ENCODE assay signal across 8 cellular contexts in genomic region chr6:18501313-18502013, GRCh38.
A peak's percentile ranks its signal among the peaks of the same experiment; 100 is the strongest.
DNase-seq lines count a peak whose midpoint lies in the region; ATAC-seq and TF ChIP-seq lines count a peak whose summit lies in the region.

No MANE protein-coding gene starts in this region.

- peak overlapping the region; percentile 92 to 99 (median 97) for H3K27ac Mint-ChIP-seq in CD14-positive monocyte

- no peak for ATAC-seq in HG02840 (IDR thresholded peaks at IDR 0.05; ENCODE audit: low FRiP score, unreplicated experiment)

- no peak overlapping the region for H3K4me3 ChIP-seq in NB4 (ENCODE audit: low read depth, low read length)
- no peak overlapping the region for H3K4me3 ChIP-seq in fibroblast of pulmonary artery (replicated peaks; ENCODE audit: low read depth, low read length)

- TF ChIP-seq CTCF in CD14-positive monocyte (IDR thresholded peaks at IDR 0.05), result no peak
- no peak for TF ChIP-seq CTCF in NB4 (IDR thresholded peaks at IDR 0.05; ENCODE audit: low read depth, low read length)
- no peak for TF ChIP-seq CTCF in fibroblast of pulmonary artery (IDR thresholded peaks at IDR 0.05; ENCODE audit: low read length, missing control alignments)

- TF ChIP-seq POLR2A in NB4 (IDR thresholded peaks at IDR 0.05; ENCODE audit: extremely low read depth, insufficient read length), result no peak

- no peaks in the 10 kb centered on the region for H3K36me3 Mint-ChIP-seq in CD14-positive monocyte

- H3K27me3 Mint-ChIP-seq in CD14-positive monocyte (ENCODE audit: low read depth in 3 of 3), result no peaks in the 10 kb centered on the region

- DNase-seq in CD14-positive monocyte (ENCODE audit: low spot score), result peak; percentile 82
- peak; percentile 14 for DNase-seq in NB4 (ENCODE audit: low read depth)
- DNase-seq in fibroblast of pulmonary artery (ENCODE audit: low read depth), result peak; percentile 92
- DNase-seq in non-pigmented ciliary epithelial cell (ENCODE audit: low read depth), result peak; percentile 70
- DNase-seq in HuH-7.5 (ENCODE audit: low spot score), result no peak
- no peak for DNase-seq in NCI-H82 (lab: John Stamatoyannopoulos, UW)
- DNase-seq in ecto neural progenitor cell (ENCODE audit: low spot score), result no peak

- intact Hi-C loops in CD14-positive monocyte (cut with micrococcal nuclease), result loop anchor here (5.0 to 10.0 kb wide), 4 partner anchors 67 to 239 kb away; partner anchors contain the start of gene DEK (in 1 of the 2)

- H3K4me3 Mint-ChIP-seq in CD14-positive monocyte, result peak overlapping the region; percentile 56 to 84

- H3K4me1 Mint-ChIP-seq in CD14-positive monocyte, result peaks cover 36% of the 10 kb centered on the region

- no peaks in the 10 kb centered on the region for H3K9me3 Mint-ChIP-seq in CD14-positive monocyte

Comparison
In these comparisons a context has a peak if more than half of its experiments do, and no peak if none do; other contexts are left out.
1. DNase-seq: peak in CD14-positive monocyte (single experiment), NB4 (single experiment), fibroblast of pulmonary artery (single experiment) and non-pigmented ciliary epithelial cell (single experiment); none in HuH-7.5 (single experiment), NCI-H82 (single experiment) and ecto neural progenitor cell (single experiment).